Comparison of ENCODE assay signal across 24 cellular contexts in the genomic region with DNA sequence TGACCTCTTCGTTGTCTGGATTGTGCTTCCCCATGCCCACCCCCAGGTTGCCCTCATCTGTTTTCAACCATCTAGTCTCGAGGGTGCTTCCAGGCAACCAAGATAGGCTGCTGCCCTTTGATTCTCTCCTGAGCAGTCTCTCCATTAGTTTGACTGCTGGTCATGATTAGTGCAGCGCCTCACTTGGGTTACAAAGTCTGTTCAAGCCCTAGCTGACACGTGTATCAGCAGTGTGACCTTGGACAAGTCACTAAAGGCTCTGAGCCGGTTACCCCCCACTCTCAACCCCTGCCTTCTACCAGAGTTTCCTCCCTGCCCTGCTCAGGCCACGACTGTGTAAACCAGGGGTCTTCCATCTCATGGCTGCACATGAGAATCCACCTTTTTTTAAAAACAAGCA.
"Had no signal": no experiment of that assay in that cellular context is flagged by ENCODE, and none has a peak within 500 bp of the region (broad histone marks: within the 10 kb centered on the region; RNA-seq: fewer than 3 reads in every experiment).

No MANE protein-coding gene starts in this region.

- DNase-seq: dermis blood vessel endothelial cell; dorsolateral prefrontal cortex; effector CD4-positive, alpha-beta T cell; effector memory CD4-positive, alpha-beta T cell; foreskin keratinocyte; glutamatergic neuron; head of caudate nucleus; heart right ventricle; hippocampal formation; left cardiac atrium; left lung; left ventricle myocardium superior; lower lobe of right lung; mesendoderm; midbrain had no signal

- H3K27ac Mint-ChIP-seq: memory B cell had no signal

- H3K36me3 ChIP-seq: esophagus muscularis mucosa, gastroesophageal sphincter, heart right ventricle, left lung, lower lobe of right lung had no signal

- H3K9me3 ChIP-seq: esophagus muscularis mucosa, left lung, lower lobe of right lung had no signal

- FAIRE-seq: colon, endothelial cell of umbilical vein, frontal cortex, islet of Langerhans, keratinocyte had no signal

- H3K4me1 ChIP-seq: foreskin keratinocyte, heart right ventricle, left lung, lower lobe of right lung had no signal

- ATAC-seq: foreskin keratinocyte, gastroesophageal sphincter, heart right ventricle, left cardiac atrium, left lung, left ventricle myocardium superior, lower lobe of right lung had no signal

- H3K4me3 Mint-ChIP-seq: memory B cell had no signal

- H3K27me3 ChIP-seq: foreskin keratinocyte, left lung had no signal

- H3K27ac ChIP-seq: coronary artery, dorsolateral prefrontal cortex, esophagus muscularis mucosa, foreskin keratinocyte, gastroesophageal sphincter, heart right ventricle, left lung, lower lobe of right lung had no signal

- H3K4me3 ChIP-seq: coronary artery, dorsolateral prefrontal cortex, esophagus muscularis mucosa, gastroesophageal sphincter, heart right ventricle, left lung, lower lobe of right lung had no signal
